In genomic region chr4:106809083-106809482, GRCh38 we compare ENCODE assay signal across 9 cellular contexts.
DNase-seq lines count a peak whose midpoint lies in the region; ATAC-seq and TF ChIP-seq lines count a peak whose summit lies in the region.
"Had no signal": no experiment of that assay in that cellular context is flagged by ENCODE, and none has a peak within 500 bp of the region (broad histone marks: within the 10 kb centered on the region; RNA-seq: fewer than 3 reads in every experiment).

No MANE protein-coding gene starts in this region.

- no peaks in the 10 kb centered on the region for H3K27me3 ChIP-seq in Karpas-422 (ENCODE audit: low read length)
- peaks cover 5% of the 10 kb centered on the region for H3K27me3 ChIP-seq in lower lobe of right lung (ENCODE audit: low read depth)
- no peaks in the 10 kb centered on the region for H3K27me3 ChIP-seq in neuronal stem cell (ENCODE audit: control insufficient read depth in 3 of 3, insufficient read depth in 3 of 3, low read depth in 1 of 3, low read length in 3 of 3)

- H3K36me3 ChIP-seq in Karpas-422 (ENCODE audit: insufficient read depth, low read length), result no peaks in the 10 kb centered on the region
- no peaks in the 10 kb centered on the region for H3K36me3 ChIP-seq in lower lobe of right lung
- H3K36me3 ChIP-seq in neuronal stem cell (replicated peaks in 1 of 2; ENCODE audit: control insufficient read depth in 2 of 2, insufficient read depth in 2 of 2, low read length in 2 of 2), result no peaks in the 10 kb centered on the region

- ATAC-seq in WTC11 (peak; percentile 93), lower lobe of right lung (peak in 1 of 2 donors; percentile 72), GM21528 (IDR thresholded peaks at IDR 0.05; ENCODE audit: low FRiP score, unreplicated experiment) (no peak), GM21825 (IDR thresholded peaks at IDR 0.05; ENCODE audit: unreplicated experiment) (no peak)

- H3K4ac ChIP-seq in neuronal stem cell (ENCODE audit: low read length), result no peak overlapping the region

- H4K8ac ChIP-seq in neuronal stem cell (ENCODE audit: low read depth, low read length), result no peak overlapping the region

- no peak overlapping the region for H3K23ac ChIP-seq in neuronal stem cell (ENCODE audit: low read depth, low read length, poor library complexity)

- WGBS in neuronal stem cell (ENCODE audit: extremely low coverage in 2 of 2, insufficient read length in 2 of 2, insufficient replicate concordance in 1 of 2), 2 donors, result no CpG with 5 or more reads among the region's 2 CpGs

- no peaks in the 10 kb centered on the region for H3K9me3 ChIP-seq in Karpas-422 (ENCODE audit: low read length)
- H3K9me3 ChIP-seq in lower lobe of right lung, result no peaks in the 10 kb centered on the region
- H3K9me3 ChIP-seq in neuronal stem cell (replicated peaks in 1 of 2; ENCODE audit: control insufficient read depth in 2 of 2, insufficient read depth in 1 of 2, low read depth in 1 of 2, low read length in 2 of 2), result no peaks in the 10 kb centered on the region

- no peaks in the 10 kb centered on the region for H3K79me2 ChIP-seq in Karpas-422 (ENCODE audit: low read length)

- H3K4me3 ChIP-seq in Karpas-422 (ENCODE audit: low read length) (no peak overlapping the region), lower lobe of right lung (no peak overlapping the region), neuronal stem cell (ENCODE audit: low read length in 2 of 2) (no peak overlapping the region)

- DNase-seq in D341Med (ENCODE audit: low spot score) (peak; percentile 40), Karpas-422 (peak; percentile 57), WTC11 (ENCODE audit: low spot score) (no peak), lower lobe of right lung (no peak), neuronal stem cell (ENCODE audit: low spot score) (no peak)
- DNase-seq in stimulated activated CD4-positive, alpha-beta T cell treated with anti-CD3 and anti-CD28 coated beads, Interleukin-4, amount 100 ng/mL, for 1 hour, result no peak

- CTCF ChIA-PET in WTC11 (lab: Charles Lee), result interaction anchor here (0.6 to 1.0 kb wide), 5 partner anchors 117 to 480 kb away, joined by 3 to 8 read pairs (median 3); no protein-coding TSS in a partner anchor

- no peak overlapping the region for H2BK15ac ChIP-seq in neuronal stem cell (ENCODE audit: low read length)

- H3K9me3 Mint-ChIP-seq in WTC11, result no peaks in the 10 kb centered on the region
- H3K9me3 Mint-ChIP-seq: central memory CD8-positive, alpha-beta T cell had no signal

- H3K36me3 Mint-ChIP-seq in WTC11, result no peaks in the 10 kb centered on the region

- no peak overlapping the region for H4K91ac ChIP-seq in neuronal stem cell (ENCODE audit: low read depth, low read length, poor library complexity)

- H2BK12ac ChIP-seq in neuronal stem cell (ENCODE audit: low read length), result no peak overlapping the region

- no peak overlapping the region for H2BK120ac ChIP-seq in neuronal stem cell (ENCODE audit: low read depth, low read length)

- H3K27me3 Mint-ChIP-seq in WTC11 (ENCODE audit: low read depth), result no peaks in the 10 kb centered on the region
- H3K27me3 Mint-ChIP-seq: central memory CD8-positive, alpha-beta T cell had no signal

- H3K4me2 ChIP-seq in Karpas-422 (ENCODE audit: low read depth, low read length, poor library complexity, severe bottlenecking) (no peak overlapping the region), neuronal stem cell (ENCODE audit: insufficient read depth, low read length, poor library complexity, severe bottlenecking) (no peak overlapping the region)

- H3K79me1 ChIP-seq in neuronal stem cell (ENCODE audit: low read depth, low read length), result no peaks in the 10 kb centered on the region

- H3K4me1 Mint-ChIP-seq in WTC11, result no peaks in the 10 kb centered on the region
- H3K4me1 Mint-ChIP-seq: central memory CD8-positive, alpha-beta T cell had no signal

- no peak overlapping the region for H3K4me3 Mint-ChIP-seq in WTC11
- H3K4me3 Mint-ChIP-seq: central memory CD8-positive, alpha-beta T cell had no signal

- no peak overlapping the region for H2AK5ac ChIP-seq in neuronal stem cell (ENCODE audit: low read depth, low read length)

- no peaks in the 10 kb centered on the region for H4K20me1 ChIP-seq in Karpas-422 (ENCODE audit: insufficient read depth, low read depth, low read length)

- no peak overlapping the region for H3K9ac ChIP-seq in Karpas-422 (ENCODE audit: low read length)
- H3K9ac ChIP-seq in neuronal stem cell (ENCODE audit: low read depth, low read length, poor library complexity), result no peak overlapping the region

- no peaks in the 10 kb centered on the region for H3K9me2 ChIP-seq in Karpas-422 (replicated peaks; ENCODE audit: insufficient read depth, low read length)

- no peak overlapping the region for H3K14ac ChIP-seq in neuronal stem cell (ENCODE audit: low read length)

- POLR2A ChIA-PET in WTC11 (lab: Charles Lee), result no interaction called here

- intact Hi-C loops in lower lobe of right lung (cut with DNase I), result no loop called here

- no peaks in the 10 kb centered on the region for H3K4me1 ChIP-seq in Karpas-422 (ENCODE audit: low read length)
- H3K4me1 ChIP-seq in lower lobe of right lung, result no peaks in the 10 kb centered on the region
- no peaks in the 10 kb centered on the region for H3K4me1 ChIP-seq in neuronal stem cell (ENCODE audit: control insufficient read depth in 2 of 2, insufficient read depth in 1 of 2, low read depth in 1 of 2, low read length in 2 of 2)

- H2AFZ ChIP-seq in Karpas-422 (ENCODE audit: low read length) (no peak overlapping the region), neuronal stem cell (ENCODE audit: low read length) (no peak overlapping the region)

- H3K27ac Mint-ChIP-seq in WTC11, result no peak overlapping the region

- TF ChIP-seq CTCF in WTC11 (IDR thresholded peaks at IDR 0.05) (no peak), lower lobe of right lung (IDR thresholded peaks at IDR 0.05) (peak; percentile 29)

- H3K18ac ChIP-seq in neuronal stem cell (ENCODE audit: low read length), result no peak overlapping the region

- H2BK5ac ChIP-seq in neuronal stem cell (ENCODE audit: low read length), result no peak overlapping the region

- H3K27ac ChIP-seq in Karpas-422 (ENCODE audit: low read length) (no peak overlapping the region), lower lobe of right lung (no peak overlapping the region), neuronal stem cell (replicated peaks; ENCODE audit: low read length) (no peak overlapping the region)

TF ChIP-seq in WTC11, 78 proteins besides CTCF, POLR2A, EP300 and RAD21:
- TF ChIP-seq, protein P1, sequence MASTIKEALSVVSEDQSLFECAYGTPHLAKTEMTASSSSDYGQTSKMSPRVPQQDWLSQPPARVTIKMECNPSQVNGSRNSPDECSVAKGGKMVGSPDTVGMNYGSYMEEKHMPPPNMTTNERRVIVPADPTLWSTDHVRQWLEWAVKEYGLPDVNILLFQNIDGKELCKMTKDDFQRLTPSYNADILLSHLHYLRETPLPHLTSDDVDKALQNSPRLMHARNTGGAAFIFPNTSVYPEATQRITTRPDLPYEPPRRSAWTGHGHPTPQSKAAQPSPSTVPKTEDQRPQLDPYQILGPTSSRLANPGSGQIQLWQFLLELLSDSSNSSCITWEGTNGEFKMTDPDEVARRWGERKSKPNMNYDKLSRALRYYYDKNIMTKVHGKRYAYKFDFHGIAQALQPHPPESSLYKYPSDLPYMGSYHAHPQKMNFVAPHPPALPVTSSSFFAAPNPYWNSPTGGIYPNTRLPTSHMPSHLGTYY (CRISPR knock-in tag; IDR thresholded peaks at IDR 0.05), result no peak
- TF ChIP-seq HMGA2 (CRISPR knock-in tag; IDR thresholded peaks at IDR 0.05) (no peak), GRHL2 (CRISPR knock-in tag; IDR thresholded peaks at IDR 0.05; ENCODE audit: insufficient replicate concordance, severe bottlenecking) (no peak), NR2C2 (CRISPR knock-in tag; IDR thresholded peaks at IDR 0.05) (no peak)

Comparison
In these comparisons a context has a peak if more than half of its experiments do, and no peak if none do; other contexts are left out.
1. DNase-seq: peak in D341Med (single experiment) and Karpas-422 (single experiment); none in WTC11 (single experiment), lower lobe of right lung (single experiment), stimulated activated CD4-positive, alpha-beta T cell treated with anti-CD3 and anti-CD28 coated beads, Interleukin-4, amount 100 ng/mL, for 1 hour (single experiment) and neuronal stem cell (single experiment).